Comparison of ENCODE assay signal across 8 cellular contexts in the genomic region with DNA sequence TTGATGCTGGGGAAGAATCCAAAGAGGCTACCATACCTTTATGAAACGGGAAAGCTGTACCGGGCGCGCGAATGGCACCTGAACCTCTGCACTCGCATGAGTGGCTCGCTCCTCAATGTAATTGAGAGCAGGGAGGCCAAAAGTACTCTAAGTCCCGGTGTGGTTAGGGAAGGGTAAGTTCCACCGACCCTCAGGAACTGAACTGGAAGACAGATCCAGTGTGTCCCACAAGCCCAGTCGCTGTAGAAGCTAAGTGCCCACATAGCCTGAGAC. TPM values are rescaled to one million over a fixed set of nuclear protein-coding genes. Genes with fewer than 3 reads are reported as not detected.
A peak's percentile ranks its signal among the peaks of the same experiment; 100 is the strongest.
DNase-seq lines count a peak whose midpoint lies in the region; ATAC-seq and TF ChIP-seq lines count a peak whose summit lies in the region.

No MANE protein-coding gene starts in this region.

- intact Hi-C loops in activated T-helper 1 cell treated with anti-CD3 and anti-CD28 coated beads, Interleukin-12 subunit alpha, Interleukin-12 subunit beta, Interleukin-2, Interleukin-4 antibody, amounts not matched to agents 30 ng/mL and 10 ng/mL and 1 ng/mL, durations not matched to agents 14 hours and 24 hours and 36 hours (cut with micrococcal nuclease) = loop anchor here (2.0 kb wide), 8 partner anchors 33 to 351 kb away; partner anchors contain the start of genes HAX1, JTB and UBAP2L

- H4K20me1 ChIP-seq in hepatocyte (ENCODE audit: insufficient read depth, poor library complexity, severe bottlenecking) = peaks cover 54% of the 10 kb centered on the region

- H3K36me3 Mint-ChIP-seq in activated T-helper 1 cell treated with anti-CD3 and anti-CD28 coated beads, Interleukin-12 subunit alpha, Interleukin-12 subunit beta, Interleukin-2, Interleukin-4 antibody, amounts not matched to agents 30 ng/mL and 10 ng/mL and 1 ng/mL, durations not matched to agents 14 hours and 24 hours and 36 hours (ENCODE audit: low read depth) = peaks cover 12% of the 10 kb centered on the region

- ATAC-seq in HG03025 (IDR thresholded peaks at IDR 0.05; ENCODE audit: low FRiP score, unreplicated experiment) = no peak

- H3K27me3 ChIP-seq in HL-60 (ENCODE audit: insufficient read depth, poor library complexity, severe bottlenecking) (no peaks in the 10 kb centered on the region), hepatocyte (no peaks in the 10 kb centered on the region)

- H3K4me3 Mint-ChIP-seq in activated T-helper 1 cell treated with anti-CD3 and anti-CD28 coated beads, Interleukin-12 subunit alpha, Interleukin-12 subunit beta, Interleukin-2, Interleukin-4 antibody, amounts not matched to agents 30 ng/mL and 10 ng/mL and 1 ng/mL, durations not matched to agents 14 hours and 24 hours and 36 hours = peak overlapping the region; percentile 87

- in situ Hi-C loops in ACHN (cut with HindIII; ENCODE audit: low pct_ligation_motif_present, low pct_unique_long_range_greater_than_20kb, low sequenced_read_pairs) = no loop called here

- DNase-seq in ACHN = peak; percentile 37
- DNase-seq in HL-60 (ENCODE audit: low read depth in 1 of 2, low spot score in 1 of 2) = peak in 1 of 2 experiments; percentile 17
- DNase-seq in activated T-helper 1 cell treated with anti-CD3 and anti-CD28 coated beads, Interleukin-12 subunit alpha, Interleukin-12 subunit beta, Interleukin-2, Interleukin-4 antibody, amounts not matched to agents 30 ng/mL and 10 ng/mL and 1 ng/mL, durations not matched to agents 14 hours and 24 hours and 36 hours (ENCODE audit: low spot score) = peak; percentile 6
- no peak for DNase-seq in hepatocyte (ENCODE audit: low spot score)
- DNase-seq in GM03348 (ENCODE audit: low spot score) = no peak
- no peak for DNase-seq in NCI-H1092 (lab: John Stamatoyannopoulos, UW)

- H3K4me2 ChIP-seq in hepatocyte = peak overlapping the region; percentile 89

- TF ChIP-seq CTCF in HL-60 (IDR thresholded peaks at IDR 0.05; ENCODE audit: insufficient read depth, low read length) (no peak), hepatocyte (IDR thresholded peaks at IDR 0.05; ENCODE audit: poor library complexity) (no peak)

- peaks cover 58% of the 10 kb centered on the region for H3K4me1 Mint-ChIP-seq in activated T-helper 1 cell treated with anti-CD3 and anti-CD28 coated beads, Interleukin-12 subunit alpha, Interleukin-12 subunit beta, Interleukin-2, Interleukin-4 antibody, amounts not matched to agents 30 ng/mL and 10 ng/mL and 1 ng/mL, durations not matched to agents 14 hours and 24 hours and 36 hours (ENCODE audit: low read depth)

- H3K36me3 ChIP-seq in hepatocyte (replicated peaks; ENCODE audit: insufficient read depth, low read depth) = no peaks in the 10 kb centered on the region

- no peaks in the 10 kb centered on the region for H3K9me3 Mint-ChIP-seq in activated T-helper 1 cell treated with anti-CD3 and anti-CD28 coated beads, Interleukin-12 subunit alpha, Interleukin-12 subunit beta, Interleukin-2, Interleukin-4 antibody, amounts not matched to agents 30 ng/mL and 10 ng/mL and 1 ng/mL, durations not matched to agents 14 hours and 24 hours and 36 hours

- peak overlapping the region; percentile 84 for H3K4me3 ChIP-seq in HL-60 (replicated peaks; ENCODE audit: insufficient read depth, low read length)
- peak overlapping the region; percentile 51 for H3K4me3 ChIP-seq in hepatocyte
- H3K4me3 ChIP-seq in skin epidermis = peak overlapping the region; percentile 62 to 95 (median 84)

- peak overlapping the region; percentile 29 for H2AFZ ChIP-seq in hepatocyte

- H3K79me2 ChIP-seq in hepatocyte = peaks cover 55% of the 10 kb centered on the region

- H3K27ac ChIP-seq in HL-60 (replicated peaks) (peak overlapping the region; percentile 77), hepatocyte (peak overlapping the region; percentile 94), skin epidermis (peak overlapping the region in 18 of 21 experiments; percentile 86 to 96 (median 91))

- peaks cover 24% of the 10 kb centered on the region for H3K4me1 ChIP-seq in hepatocyte (ENCODE audit: insufficient read depth)

- H3K27ac Mint-ChIP-seq in activated T-helper 1 cell treated with anti-CD3 and anti-CD28 coated beads, Interleukin-12 subunit alpha, Interleukin-12 subunit beta, Interleukin-2, Interleukin-4 antibody, amounts not matched to agents 30 ng/mL and 10 ng/mL and 1 ng/mL, durations not matched to agents 14 hours and 24 hours and 36 hours = peak overlapping the region; percentile 82

- no peaks in the 10 kb centered on the region for H3K9me3 ChIP-seq in hepatocyte (ENCODE audit: low read depth)

- H3K9me2 ChIP-seq in hepatocyte (replicated peaks; ENCODE audit: insufficient read depth) = no peaks in the 10 kb centered on the region

- peaks cover 2% of the 10 kb centered on the region for H3K27me3 Mint-ChIP-seq in activated T-helper 1 cell treated with anti-CD3 and anti-CD28 coated beads, Interleukin-12 subunit alpha, Interleukin-12 subunit beta, Interleukin-2, Interleukin-4 antibody, amounts not matched to agents 30 ng/mL and 10 ng/mL and 1 ng/mL, durations not matched to agents 14 hours and 24 hours and 36 hours (ENCODE audit: insufficient read depth)

- WGBS in hepatocyte (ENCODE audit: low lambda C conversion rate, missing lambda C conversion rate) = under 1% methylated on average over 10 of the region's 10 CpGs

RNA-seq across cellular contexts. Expression of gene GATAD2B, which starts 1.0 kb away (rescaled TPM):
- 69.1 and 70.4 TPM in 2 replicates for total RNA-seq in activated T-helper 1 cell treated with anti-CD3 and anti-CD28 coated beads, Interleukin-12 subunit alpha, Interleukin-12 subunit beta, Interleukin-2, Interleukin-4 antibody, amounts not matched to agents 30 ng/mL and 10 ng/mL and 1 ng/mL, durations not matched to agents 14 hours and 24 hours and 36 hours
- 7.4 and 11.7 TPM in 2 replicates for total RNA-seq in hepatocyte
- polyA plus RNA-seq in hepatocyte = 5.4 TPM in 2 replicates

RNA-seq across cellular contexts. Expression of gene DENND4B, which starts 24.8 kb away (rescaled TPM):
- 128 and 133 TPM in 2 replicates for total RNA-seq in activated T-helper 1 cell treated with anti-CD3 and anti-CD28 coated beads, Interleukin-12 subunit alpha, Interleukin-12 subunit beta, Interleukin-2, Interleukin-4 antibody, amounts not matched to agents 30 ng/mL and 10 ng/mL and 1 ng/mL, durations not matched to agents 14 hours and 24 hours and 36 hours
- total RNA-seq in hepatocyte = 8.8 and 15.4 TPM in 2 replicates
- 22.3 and 30.6 TPM in 2 replicates for polyA plus RNA-seq in hepatocyte

RNA-seq across cellular contexts. Expression of gene CRTC2, which starts 36.7 kb away (rescaled TPM):
- 62.8 and 76.4 TPM in 2 replicates for total RNA-seq in activated T-helper 1 cell treated with anti-CD3 and anti-CD28 coated beads, Interleukin-12 subunit alpha, Interleukin-12 subunit beta, Interleukin-2, Interleukin-4 antibody, amounts not matched to agents 30 ng/mL and 10 ng/mL and 1 ng/mL, durations not matched to agents 14 hours and 24 hours and 36 hours
- total RNA-seq in hepatocyte = 7.6 and 10.5 TPM in 2 replicates
- 27.1 and 28.0 TPM in 2 replicates for polyA plus RNA-seq in hepatocyte

RNA-seq across cellular contexts. Expression of gene SLC39A1, which starts 41.6 kb away (rescaled TPM):
- total RNA-seq in activated T-helper 1 cell treated with anti-CD3 and anti-CD28 coated beads, Interleukin-12 subunit alpha, Interleukin-12 subunit beta, Interleukin-2, Interleukin-4 antibody, amounts not matched to agents 30 ng/mL and 10 ng/mL and 1 ng/mL, durations not matched to agents 14 hours and 24 hours and 36 hours = 75.4 and 76.1 TPM in 2 replicates
- total RNA-seq in hepatocyte = 141 and 158 TPM in 2 replicates
- 163 and 174 TPM in 2 replicates for polyA plus RNA-seq in hepatocyte

RNA-seq across cellular contexts. Expression of gene CREB3L4, which starts 46.0 kb away (rescaled TPM):
- 8.1 and 9.8 TPM in 2 replicates for total RNA-seq in activated T-helper 1 cell treated with anti-CD3 and anti-CD28 coated beads, Interleukin-12 subunit alpha, Interleukin-12 subunit beta, Interleukin-2, Interleukin-4 antibody, amounts not matched to agents 30 ng/mL and 10 ng/mL and 1 ng/mL, durations not matched to agents 14 hours and 24 hours and 36 hours
- 10.9 and 15.1 TPM in 2 replicates for total RNA-seq in hepatocyte
- polyA plus RNA-seq in hepatocyte = 8.6 and 16.6 TPM in 2 replicates

Comparison
In these comparisons a context has a peak if more than half of its experiments do, and no peak if none do; other contexts are left out.
1. DNase-seq: peak in ACHN (single experiment) and activated T-helper 1 cell treated with anti-CD3 and anti-CD28 coated beads, Interleukin-12 subunit alpha, Interleukin-12 subunit beta, Interleukin-2, Interleukin-4 antibody, amounts not matched to agents 30 ng/mL and 10 ng/mL and 1 ng/mL, durations not matched to agents 14 hours and 24 hours and 36 hours (single experiment); none in hepatocyte (single experiment), GM03348 (single experiment) and NCI-H1092 (single experiment).
2. Peak in every context shown above with its lines, with median percentiles within 50 percentile points of each other: H3K27ac ChIP-seq and H3K4me3 ChIP-seq.